9 cellular contexts compared by ENCODE assay signal in genomic region chrX:132463411-132463810, GRCh38. TPM values are rescaled to one million over a fixed set of nuclear protein-coding genes. Genes with fewer than 3 reads are reported as not detected.
A peak's percentile ranks its signal among the peaks of the same experiment; 100 is the strongest.
DNase-seq lines count a peak whose midpoint lies in the region; ATAC-seq, FAIRE-seq and TF ChIP-seq lines count a peak whose summit lies in the region.
"Had no signal": no experiment of that assay in that cellular context is flagged by ENCODE, and none has a peak within 500 bp of the region (broad histone marks: within the 10 kb centered on the region; RNA-seq: fewer than 3 reads in every experiment).

No MANE protein-coding gene starts in this region.

- H4K20me1 ChIP-seq in hepatocyte (ENCODE audit: insufficient read depth, poor library complexity, severe bottlenecking), result no peaks in the 10 kb centered on the region

- H3K4me1 ChIP-seq in hepatocyte (ENCODE audit: insufficient read depth), result peaks cover 3% of the 10 kb centered on the region

- no peak overlapping the region for H3K27ac ChIP-seq in hepatocyte

- DNase-seq in AG10803 (ENCODE audit: low read depth) (no peak), GM12864 (ENCODE audit: low read depth) (no peak), SK-MEL-5 (ENCODE audit: low read depth, low spot score) (peak; percentile 32), hepatocyte (ENCODE audit: low spot score) (peak; percentile 14), NCI-H2107 treated with DMSO at 0.1 percent for 48 hours (lab: John Stamatoyannopoulos, UW; ENCODE audit: unreplicated experiment) (no peak), frontal cortex (ENCODE audit: low spot score in 2 of 2) (no peak)
- DNase-seq: NCI-H345 had no signal

- in situ Hi-C loops in SK-MEL-5 (cut with HindIII; ENCODE audit: low pct_unique_long_range_greater_than_20kb, low sequenced_read_pairs), result no loop called here

- no peaks in the 10 kb centered on the region for H3K9me3 ChIP-seq in hepatocyte (ENCODE audit: low read depth)

- no peaks in the 10 kb centered on the region for H3K36me3 ChIP-seq in hepatocyte (replicated peaks; ENCODE audit: insufficient read depth, low read depth)

- H3K27me3 ChIP-seq in hepatocyte, result no peaks in the 10 kb centered on the region

- H3K79me2 ChIP-seq in hepatocyte, result no peaks in the 10 kb centered on the region

- 62% methylated on average over 8 of the region's 8 CpGs for WGBS in hepatocyte (ENCODE audit: low lambda C conversion rate, missing lambda C conversion rate)

- H2AFZ ChIP-seq in hepatocyte, result no peak overlapping the region

- ATAC-seq in GM18870 (IDR thresholded peaks at IDR 0.05; ENCODE audit: unreplicated experiment), result no peak
- no peak for ATAC-seq in HG02678 (IDR thresholded peaks at IDR 0.05; ENCODE audit: unreplicated experiment)

- no peak overlapping the region for H3K4me3 ChIP-seq in AG10803 (ENCODE audit: low read length)
- no peak overlapping the region for H3K4me3 ChIP-seq in GM12864 (ENCODE audit: low read depth, low read length)
- H3K4me3 ChIP-seq in hepatocyte, result no peak overlapping the region

- TF ChIP-seq CTCF in AG10803 (conservative IDR thresholded peaks at IDR 0.05; ENCODE audit: low read length) (peak; percentile 31), GM12864 (IDR thresholded peaks at IDR 0.05; ENCODE audit: low read depth, low read length, missing control alignments) (peak; percentile 41), hepatocyte (IDR thresholded peaks at IDR 0.05; ENCODE audit: poor library complexity) (peak; percentile 32)

- H3K4me2 ChIP-seq in hepatocyte, result no peak overlapping the region

- no peak for FAIRE-seq in frontal cortex (lab: Jason Lieb, UNC)

- H3K9me2 ChIP-seq in hepatocyte (replicated peaks; ENCODE audit: insufficient read depth), result no peaks in the 10 kb centered on the region

RNA-seq across cellular contexts. Expression of gene MBNL3, which starts 25.4 kb away (rescaled TPM):
- total RNA-seq in SK-MEL-5 (2014; rRNA removed; shearing (Covaris generic)), result 4.9 and 5.7 TPM in 2 replicates
- polyA plus RNA-seq in SK-MEL-5 (2015; cell fraction: cytosol; rRNA removed), result 5.0 and 5.5 TPM in 2 replicates
- 3.8 and 6.1 TPM in 2 replicates for polyA plus RNA-seq in SK-MEL-5 (2015; cell fraction: nucleus; rRNA removed)
- total RNA-seq in hepatocyte (73.8 and 90.5 TPM in 2 replicates), frontal cortex (2.0 TPM)
- 9.6 and 11.6 TPM in 2 replicates for polyA plus RNA-seq in hepatocyte

Comparison
In these comparisons a context has a peak if more than half of its experiments do, and no peak if none do; other contexts are left out.
1. DNase-seq: peak in SK-MEL-5 (single experiment) and hepatocyte (single experiment); none in AG10803 (single experiment), GM12864 (single experiment), NCI-H2107 treated with DMSO at 0.1 percent for 48 hours (single experiment) and frontal cortex (0 of 2).
2. RNA of gene MBNL3, which starts 25.4 kb away (total RNA-seq): 73.8 to 90.5 TPM in hepatocyte; 4.9 to 5.7 TPM in SK-MEL-5 and 2.0 TPM in frontal cortex (single experiment); every median in the first group is over 10 times any median in the second.
3. Peak in every context shown above with its lines, with median percentiles within 50 percentile points of each other: CTCF ChIP-seq.